8 cellular contexts compared by ENCODE assay signal in genomic region chr18:63138469-63139340, GRCh38.
DNase-seq lines count a peak whose midpoint lies in the region; ATAC-seq and TF ChIP-seq lines count a peak whose summit lies in the region.

No MANE protein-coding gene starts in this region.

- ATAC-seq in GM19324 (IDR thresholded peaks at IDR 0.05; ENCODE audit: low FRiP score, unreplicated experiment) (peak; percentile 64), HG03196 (IDR thresholded peaks at IDR 0.05; ENCODE audit: unreplicated experiment) (peak; percentile 48)
- peak; percentile 60 for ATAC-seq in activated T-helper 17 cell treated with anti-CD3 and anti-CD28 coated beads, Interleukin-2, amount 50 U/mL, for 72 hours (replicated peaks)

- peaks cover 11% of the 10 kb centered on the region for H3K9me3 Mint-ChIP-seq in activated T-helper 17 cell treated with anti-CD3 and anti-CD28 coated beads, Interleukin-2, amount 50 U/mL, for 72 hours
- no peaks in the 10 kb centered on the region for H3K9me3 Mint-ChIP-seq in nephron

- peak overlapping the region; percentile 78 for H3K27ac Mint-ChIP-seq in activated T-helper 17 cell treated with anti-CD3 and anti-CD28 coated beads, Interleukin-2, amount 50 U/mL, for 72 hours
- peak overlapping the region; percentile 7 to 69 (median 11) for H3K27ac Mint-ChIP-seq in nephron

- no peaks in the 10 kb centered on the region for H3K27me3 Mint-ChIP-seq in activated T-helper 17 cell treated with anti-CD3 and anti-CD28 coated beads, Interleukin-2, amount 50 U/mL, for 72 hours
- H3K27me3 Mint-ChIP-seq in nephron (ENCODE audit: low read depth): no peaks in the 10 kb centered on the region

- DNase-seq in GDM1 (lab: John Stamatoyannopoulos, UW) (peak; percentile 77), cerebellum (ENCODE audit: low spot score) (no peak), COLO829 (ENCODE audit: low spot score) (no peak), HK-2 (ENCODE audit: unreplicated experiment) (no peak)

- TF ChIP-seq CTCF in nephron (IDR thresholded peaks at IDR 0.05; ENCODE audit: unreplicated experiment in 3 of 3): no peak

- H3K36me3 Mint-ChIP-seq in activated T-helper 17 cell treated with anti-CD3 and anti-CD28 coated beads, Interleukin-2, amount 50 U/mL, for 72 hours (ENCODE audit: low read depth): peaks cover 96% of the 10 kb centered on the region
- H3K36me3 Mint-ChIP-seq in nephron (ENCODE audit: low read depth): no peaks in the 10 kb centered on the region

- H3K4me3 Mint-ChIP-seq in activated T-helper 17 cell treated with anti-CD3 and anti-CD28 coated beads, Interleukin-2, amount 50 U/mL, for 72 hours: peak overlapping the region; percentile 68
- H3K4me3 Mint-ChIP-seq in nephron: peak overlapping the region; percentile 61 to 62 (median 61)

- peaks cover 74% of the 10 kb centered on the region for H3K4me1 Mint-ChIP-seq in activated T-helper 17 cell treated with anti-CD3 and anti-CD28 coated beads, Interleukin-2, amount 50 U/mL, for 72 hours
- H3K4me1 Mint-ChIP-seq in nephron: peaks cover 62% of the 10 kb centered on the region
